In genomic region chr9:105435453-105435852, GRCh38 we compare ENCODE assay signal across 8 cellular contexts.
"Had no signal": no experiment of that assay in that cellular context is flagged by ENCODE, and none has a peak within 500 bp of the region (broad histone marks: within the 10 kb centered on the region; RNA-seq: fewer than 3 reads in every experiment).

No MANE protein-coding gene starts in this region.

- H3K4me3 ChIP-seq: HAP-1 had no signal

- ATAC-seq: HCT116 had no signal

- FAIRE-seq: HTR-8/SVneo had no signal

- DNase-seq: GOT3, H7, HFFc6, KG1 had no signal

- H3K36me3 ChIP-seq: HAP-1 had no signal

- H3K9me3 ChIP-seq: HAP-1 had no signal

- H3K9me3 Mint-ChIP-seq: HFFc6, IgD-negative memory B cell had no signal

- H3K27me3 Mint-ChIP-seq: IgD-negative memory B cell had no signal

- H3K4me3 Mint-ChIP-seq: HFFc6, IgD-negative memory B cell had no signal

- H3K27ac Mint-ChIP-seq: HFFc6 had no signal
